ENCODE assay signal across 19 cellular contexts in genomic region chr18:35605686-35606417, GRCh38. TPM values are rescaled to one million over a fixed set of nuclear protein-coding genes. Genes with fewer than 3 reads are reported as not detected.
DNase-seq lines count a peak whose midpoint lies in the region; ATAC-seq and TF ChIP-seq lines count a peak whose summit lies in the region.
"Had no signal": no experiment of that assay in that cellular context is flagged by ENCODE, and none has a peak within 500 bp of the region (broad histone marks: within the 10 kb centered on the region; RNA-seq: fewer than 3 reads in every experiment).

No MANE protein-coding gene starts in this region.

- no peak overlapping the region for H3K4me3 Mint-ChIP-seq in central memory CD8-positive, alpha-beta T cell
- H3K4me3 Mint-ChIP-seq: activated CD4-positive, alpha-beta T cell treated with anti-CD3 and anti-CD28 coated beads, Interleukin-2, amount 10 ng/mL, durations not matched to agents 7 days and 5 days; CD4-positive, alpha-beta memory T cell; neural crest cell; stimulated activated naive CD8-positive, alpha-beta T cell treated with anti-CD3 and anti-CD28 coated beads, Interleukin-15, Interleukin-2, amounts not matched to agents 100 ng/mL and 50 ng/mL, for 24 hours had no signal

- ATAC-seq in SK-N-SH treated with all-trans-retinoic acid at 6 μM for 48 hours (no peak), mucosa of descending colon (peak; percentile 80)
- no peak for ATAC-seq in central memory CD8-positive, alpha-beta T cell (replicated peaks; ENCODE audit: extremely low read depth, poor library complexity, severe bottlenecking)
- ATAC-seq: lower lobe of right lung had no signal

- POLR2A ChIA-PET in SK-N-SH (lab: Yijun Ruan, JAX): no interaction called here

- H3K4me1 Mint-ChIP-seq in central memory CD8-positive, alpha-beta T cell: peaks cover 57% of the 10 kb centered on the region

- H3K27me3 ChIP-seq in SK-N-SH (ENCODE audit: insufficient read depth) (no peaks in the 10 kb centered on the region), Loucy (ENCODE audit: insufficient read depth, low read length, poor library complexity, severe bottlenecking) (no peaks in the 10 kb centered on the region)
- H3K27me3 ChIP-seq: Peyer's patch, sigmoid colon had no signal

- H3F3A ChIP-seq in SK-N-SH (replicated peaks; ENCODE audit: insufficient read depth) (no peaks in the 10 kb centered on the region), Loucy (ENCODE audit: low read depth) (no peaks in the 10 kb centered on the region)

- H3K9ac ChIP-seq in SK-N-SH: no peak overlapping the region
- H3K9ac ChIP-seq in Loucy (ENCODE audit: low read depth, low read length, poor library complexity, severe bottlenecking): no peak overlapping the region

- peaks cover 0 to 10% of the 10 kb centered on the region in 2 experiments for H3K36me3 ChIP-seq in SK-N-SH (replicated peaks in 1 of 2; ENCODE audit: control insufficient read depth in 1 of 2, insufficient read depth in 2 of 2, low read length in 1 of 2)
- no peaks in the 10 kb centered on the region for H3K36me3 ChIP-seq in Loucy (ENCODE audit: insufficient read depth, low read length)
- H3K36me3 ChIP-seq in mucosa of descending colon (ENCODE audit: low read depth): no peaks in the 10 kb centered on the region
- H3K36me3 ChIP-seq: lower lobe of right lung, Peyer's patch, sigmoid colon had no signal

- 63% methylated on average over 3 of the region's 3 CpGs for WGBS in SK-N-SH (ENCODE audit: low lambda C conversion rate)

- intact Hi-C loops in mucosa of descending colon (cut with DNase I, micrococcal nuclease): no loop called here

- H3K9me3 ChIP-seq in SK-N-SH (peaks cover 4% of the 10 kb centered on the region; the same call in 1 of the 2 replicates), Loucy (ENCODE audit: insufficient read depth, low read depth, low read length) (peaks cover 18% of the 10 kb centered on the region), mucosa of descending colon (peaks cover 18% of the 10 kb centered on the region)
- H3K9me3 ChIP-seq: sigmoid colon had no signal

- H3K4me3 ChIP-seq in SK-N-SH (ENCODE audit: low read depth in 2 of 2, low read length in 1 of 2) (no peak overlapping the region), Loucy (ENCODE audit: low read length, poor library complexity, severe bottlenecking) (no peak overlapping the region), mucosa of descending colon (no peak overlapping the region)
- H3K4me3 ChIP-seq: lower lobe of right lung, Peyer's patch, sigmoid colon had no signal

- peaks cover 75% of the 10 kb centered on the region for H3K79me2 ChIP-seq in SK-N-SH (ENCODE audit: insufficient read depth)
- H3K79me2 ChIP-seq in Loucy (ENCODE audit: insufficient read depth, low read length): peaks cover 85% of the 10 kb centered on the region

- TF ChIP-seq EP300 in SK-N-SH (IDR thresholded peaks at IDR 0.05; ENCODE audit: borderline replicate concordance in 1 of 2, low read depth in 1 of 2, low read length in 1 of 2): no peak

- peaks cover 20% of the 10 kb centered on the region; the same call in 1 of the 2 replicates for H4K20me1 ChIP-seq in SK-N-SH (ENCODE audit: insufficient read depth)
- peaks cover 4% of the 10 kb centered on the region for H4K20me1 ChIP-seq in Loucy (ENCODE audit: insufficient read depth, low read length, poor library complexity, severe bottlenecking)

- H3K27me3 Mint-ChIP-seq in central memory CD8-positive, alpha-beta T cell: no peaks in the 10 kb centered on the region
- H3K27me3 Mint-ChIP-seq: activated CD4-positive, alpha-beta T cell treated with anti-CD3 and anti-CD28 coated beads, Interleukin-2, amount 10 ng/mL, durations not matched to agents 7 days and 5 days; CD4-positive, alpha-beta memory T cell; stimulated activated naive CD8-positive, alpha-beta T cell treated with anti-CD3 and anti-CD28 coated beads, Interleukin-15, Interleukin-2, amounts not matched to agents 100 ng/mL and 50 ng/mL, for 24 hours had no signal

- peak overlapping the region; percentile 68 for H3K27ac Mint-ChIP-seq in central memory CD8-positive, alpha-beta T cell (ENCODE audit: low read depth)
- H3K27ac Mint-ChIP-seq: activated CD4-positive, alpha-beta T cell treated with anti-CD3 and anti-CD28 coated beads, Interleukin-2, amount 10 ng/mL, durations not matched to agents 7 days and 5 days; CD4-positive, alpha-beta memory T cell; stimulated activated naive CD8-positive, alpha-beta T cell treated with anti-CD3 and anti-CD28 coated beads, Interleukin-15, Interleukin-2, amounts not matched to agents 100 ng/mL and 50 ng/mL, for 24 hours had no signal

- DNase-seq in SK-N-SH (no peak), mucosa of descending colon (no peak), NCI-H2029 treated with DMSO at 0.1 percent for 48 hours (lab: John Stamatoyannopoulos, UW) (no peak), GDM1 (lab: John Stamatoyannopoulos, UW) (no peak), RPMI8226 (no peak)
- DNase-seq in central memory CD8-positive, alpha-beta T cell (ENCODE audit: low spot score in 2 of 2): no peak
- DNase-seq: 8988T; activated CD4-positive, alpha-beta T cell treated with anti-CD3 and anti-CD28 coated beads, Interleukin-2, amount 10 ng/mL, durations not matched to agents 7 days and 5 days; CD4-positive, alpha-beta memory T cell; central memory CD4-positive, alpha-beta T cell; GF-D8; lower lobe of right lung; NCI-H524; Peyer's patch; sigmoid colon had no signal

- no peak for TF ChIP-seq RAD21 in SK-N-SH (IDR thresholded peaks at IDR 0.05; ENCODE audit: low read length)

- peaks cover 0 to 5% of the 10 kb centered on the region in 2 experiments; a peak in 2 of 4 replicates for H3K4me1 ChIP-seq in SK-N-SH (ENCODE audit: control insufficient read depth in 1 of 2, insufficient read depth in 2 of 2, low read depth in 1 of 2, low read length in 1 of 2)
- H3K4me1 ChIP-seq in Loucy (ENCODE audit: insufficient read depth, low read length, poor library complexity, severe bottlenecking): peaks cover 19% of the 10 kb centered on the region
- peaks cover 7% of the 10 kb centered on the region for H3K4me1 ChIP-seq in mucosa of descending colon (ENCODE audit: low read depth)

- H3K9me2 ChIP-seq in SK-N-SH: 0 out of 2 replicates have a peak, but pooled peaks cover 3% of the 10 kb centered on the region
- no peaks in the 10 kb centered on the region for H3K9me2 ChIP-seq in Loucy (replicated peaks; ENCODE audit: low read depth, low read length)

- H3K4me2 ChIP-seq in SK-N-SH (no peak overlapping the region), Loucy (ENCODE audit: low read depth, low read length, poor library complexity, severe bottlenecking) (peak overlapping the region; percentile 19)

- H3K27ac ChIP-seq in SK-N-SH (ENCODE audit: low read depth in 2 of 2, low read length in 1 of 2): no peak overlapping the region
- H3K27ac ChIP-seq: lower lobe of right lung, Peyer's patch, sigmoid colon had no signal

- peaks cover 19% of the 10 kb centered on the region for H3K9me3 Mint-ChIP-seq in central memory CD8-positive, alpha-beta T cell

- H2AFZ ChIP-seq in SK-N-SH (ENCODE audit: low read depth): no peak overlapping the region
- H2AFZ ChIP-seq in Loucy (ENCODE audit: low read length): no peak overlapping the region

- TF ChIP-seq CTCF in SK-N-SH (IDR thresholded peaks at IDR 0.05) (no peak), Loucy (conservative IDR thresholded peaks at IDR 0.05; ENCODE audit: low read length) (no peak), mucosa of descending colon (IDR thresholded peaks at IDR 0.05) (no peak)

- no peaks in the 10 kb centered on the region for H3K36me3 Mint-ChIP-seq in central memory CD8-positive, alpha-beta T cell (ENCODE audit: insufficient read depth)

- CTCF ChIA-PET in SK-N-SH (lab: Yijun Ruan, JAX): interaction anchor here (0.6 to 1.4 kb wide), 2 partner anchors 9 to 14 kb away, joined by 3 to 5 read pairs; no protein-coding TSS in a partner anchor

TF ChIP-seq in SK-N-SH, 30 proteins besides CTCF, POLR2A, EP300 and RAD21 (continues in another document):
- TF ChIP-seq TEAD4 (IDR thresholded peaks at IDR 0.05; ENCODE audit: borderline replicate concordance, insufficient read depth): no peak
- TF ChIP-seq, protein P1, sequence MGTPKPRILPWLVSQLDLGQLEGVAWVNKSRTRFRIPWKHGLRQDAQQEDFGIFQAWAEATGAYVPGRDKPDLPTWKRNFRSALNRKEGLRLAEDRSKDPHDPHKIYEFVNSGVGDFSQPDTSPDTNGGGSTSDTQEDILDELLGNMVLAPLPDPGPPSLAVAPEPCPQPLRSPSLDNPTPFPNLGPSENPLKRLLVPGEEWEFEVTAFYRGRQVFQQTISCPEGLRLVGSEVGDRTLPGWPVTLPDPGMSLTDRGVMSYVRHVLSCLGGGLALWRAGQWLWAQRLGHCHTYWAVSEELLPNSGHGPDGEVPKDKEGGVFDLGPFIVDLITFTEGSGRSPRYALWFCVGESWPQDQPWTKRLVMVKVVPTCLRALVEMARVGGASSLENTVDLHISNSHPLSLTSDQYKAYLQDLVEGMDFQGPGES (IDR thresholded peaks at IDR 0.05; ENCODE audit: low read depth, low read length): no peak

TF ChIP-seq in SK-N-SH treated with all-trans-retinoic acid at 6 μM for 48 hours, 23 proteins besides CTCF, POLR2A, EP300 and RAD21:
- TF ChIP-seq, protein P2, sequence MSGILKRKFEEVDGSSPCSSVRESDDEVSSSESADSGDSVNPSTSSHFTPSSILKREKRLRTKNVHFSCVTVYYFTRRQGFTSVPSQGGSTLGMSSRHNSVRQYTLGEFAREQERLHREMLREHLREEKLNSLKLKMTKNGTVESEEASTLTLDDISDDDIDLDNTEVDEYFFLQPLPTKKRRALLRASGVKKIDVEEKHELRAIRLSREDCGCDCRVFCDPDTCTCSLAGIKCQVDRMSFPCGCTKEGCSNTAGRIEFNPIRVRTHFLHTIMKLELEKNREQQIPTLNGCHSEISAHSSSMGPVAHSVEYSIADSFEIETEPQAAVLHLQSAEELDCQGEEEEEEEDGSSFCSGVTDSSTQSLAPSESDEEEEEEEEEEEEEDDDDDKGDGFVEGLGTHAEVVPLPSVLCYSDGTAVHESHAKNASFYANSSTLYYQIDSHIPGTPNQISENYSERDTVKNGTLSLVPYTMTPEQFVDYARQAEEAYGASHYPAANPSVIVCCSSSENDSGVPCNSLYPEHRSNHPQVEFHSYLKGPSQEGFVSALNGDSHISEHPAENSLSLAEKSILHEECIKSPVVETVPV (CRISPR knock-in tag; IDR thresholded peaks at IDR 0.05): no peak

RNA-seq across cellular contexts. Expression of gene GALNT1, which starts 24.3 kb away (rescaled TPM):
- 15.7 and 23.8 TPM in 2 replicates for polyA plus RNA-seq in SK-N-SH (2012; rRNA removed)
- polyA plus RNA-seq in SK-N-SH (2012; cell fraction: cytosol; rRNA removed): 30.6 and 35.9 TPM in 2 replicates
- polyA plus RNA-seq in SK-N-SH (2012; cell fraction: nucleus; rRNA removed): 3.8 and 9.3 TPM in 2 replicates
- total RNA-seq in mucosa of descending colon: 100 to 1,000 TPM in 2 of 3 donors, 10 to 100 TPM in 1; 82.7 to 118 (median 109) TPM
